8 cellular contexts compared by ENCODE assay signal in the genomic region with DNA sequence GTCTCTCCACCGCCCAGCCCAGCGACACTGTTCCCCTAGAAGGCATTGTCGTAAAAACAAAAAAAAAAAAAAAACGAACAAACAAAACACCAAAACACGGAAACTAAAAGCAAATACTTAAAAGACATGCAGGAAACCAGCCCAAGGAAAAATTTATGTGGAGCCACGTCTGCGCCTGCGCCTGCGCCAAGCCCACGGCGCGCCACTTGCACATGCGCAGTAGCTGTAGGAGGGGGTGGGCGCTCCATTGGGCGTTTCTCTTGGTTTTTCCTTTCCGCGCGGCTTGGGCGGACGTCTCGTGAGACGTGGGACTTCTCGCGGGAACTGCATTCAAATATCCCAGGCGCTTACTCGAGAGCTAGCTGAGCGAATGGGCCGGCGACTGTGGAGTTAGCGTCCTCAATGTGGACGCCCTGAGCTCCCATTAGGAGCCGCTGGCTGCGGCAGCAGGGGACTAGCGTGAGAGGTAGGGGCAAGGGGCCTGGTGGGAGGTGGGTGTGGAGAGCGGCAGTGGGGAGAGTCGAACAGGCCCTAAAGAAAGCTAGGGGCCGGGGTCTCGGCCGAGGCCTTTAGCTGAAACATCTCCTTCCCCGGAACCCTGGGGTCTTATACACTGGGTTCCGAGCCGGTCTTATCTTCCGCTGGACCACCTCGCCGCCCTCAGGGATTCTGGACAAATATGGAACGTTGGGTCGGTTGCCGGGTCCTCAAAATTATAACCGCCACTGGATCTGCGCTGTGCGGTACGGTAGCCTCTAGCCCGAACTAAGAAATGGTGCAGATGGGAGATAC. TPM values are rescaled to one million over a fixed set of nuclear protein-coding genes. Genes with fewer than 3 reads are reported as not detected.
DNase-seq lines count a peak whose midpoint lies in the region; ATAC-seq and TF ChIP-seq lines count a peak whose summit lies in the region.

Gene SPDL1, plus strand, starts transcription at position 350 of the 792 bp plus-strand sequence. CDS start 4,644 bp downstream, outside the sequence.

- peak; percentile 86 for ATAC-seq in HG02763 (IDR thresholded peaks at IDR 0.05; ENCODE audit: unreplicated experiment)
- ATAC-seq in activated naive CD8-positive, alpha-beta T cell treated with anti-CD3 and anti-CD28 coated beads, Interleukin-2, amount 50 U/mL, for 24 hours = peak; percentile 80

- H3K9ac ChIP-seq in parathyroid adenoma = no peak within 1 kb of the TSS

- H3K27me3 Mint-ChIP-seq in activated naive CD8-positive, alpha-beta T cell treated with anti-CD3 and anti-CD28 coated beads, Interleukin-2, amount 50 U/mL, for 24 hours = peaks cover 3% of the 10 kb centered on the region

- no peaks in the 10 kb centered on the region for H3K79me2 ChIP-seq in parathyroid adenoma

- TF ChIP-seq EP300 in transverse colon (IDR thresholded peaks at IDR 0.05; ENCODE audit: low read depth) = no peak

- peak within 1 kb of the TSS; percentile 96 for H3K27ac Mint-ChIP-seq in activated naive CD8-positive, alpha-beta T cell treated with anti-CD3 and anti-CD28 coated beads, Interleukin-2, amount 50 U/mL, for 24 hours

- H3K36me3 ChIP-seq in cardiac muscle cell (peaks cover 9% of the 10 kb centered on the region), parathyroid adenoma (ENCODE audit: control insufficient read depth, insufficient read depth, low read length) (no peaks in the 10 kb centered on the region), transverse colon (no peaks in the 10 kb centered on the region)

- H3K4me2 ChIP-seq in parathyroid adenoma (ENCODE audit: low read length) = peak within 1 kb of the TSS; percentile 86

- no peaks in the 10 kb centered on the region for H3K9me3 ChIP-seq in cardiac muscle cell (ENCODE audit: low read depth)
- H3K9me3 ChIP-seq in parathyroid adenoma (ENCODE audit: control insufficient read depth, low read length) = no peaks in the 10 kb centered on the region
- no peaks in the 10 kb centered on the region for H3K9me3 ChIP-seq in transverse colon

- no peaks in the 10 kb centered on the region for H3K9me3 Mint-ChIP-seq in activated naive CD8-positive, alpha-beta T cell treated with anti-CD3 and anti-CD28 coated beads, Interleukin-2, amount 50 U/mL, for 24 hours

- peak; percentile 48 for TF ChIP-seq POLR2A in transverse colon (IDR thresholded peaks at IDR 0.05)

- WGBS in transverse colon (ENCODE audit: low coverage in 1 of 2), 2 donors = 0 to 1% methylated on average over 29 to 53 of the region's 53 CpGs

- no peaks in the 10 kb centered on the region for H3K27me3 ChIP-seq in cardiac muscle cell
- H3K27me3 ChIP-seq in parathyroid adenoma (ENCODE audit: control insufficient read depth, insufficient read depth, low read length) = no peaks in the 10 kb centered on the region
- H3K27me3 ChIP-seq in transverse colon = no peaks in the 10 kb centered on the region

- peaks cover 44% of the 10 kb centered on the region for H3K4me1 Mint-ChIP-seq in activated naive CD8-positive, alpha-beta T cell treated with anti-CD3 and anti-CD28 coated beads, Interleukin-2, amount 50 U/mL, for 24 hours

- intact Hi-C loops in transverse colon (cut with DNase I; ENCODE audit: low total_unique reads) = loop anchor here (2.0 kb wide), 1 partner anchor 905 kb away; no protein-coding TSS in a partner anchor

- peaks cover 18% of the 10 kb centered on the region for H3K36me3 Mint-ChIP-seq in activated naive CD8-positive, alpha-beta T cell treated with anti-CD3 and anti-CD28 coated beads, Interleukin-2, amount 50 U/mL, for 24 hours (ENCODE audit: low read depth)

- in situ Hi-C loops in transverse colon (cut with MboI; ENCODE audit: low pct_ligation_motif_present in 1 of 4, low pct_unique_long_range_greater_than_20kb in 1 of 4, low sequenced_read_pairs in 3 of 4) = loop anchor here in 2 of 4 donors (10.0 to 25.0 kb wide), 2 partner anchors 896 to 909 kb away; no protein-coding TSS in a partner anchor

- H3K4me3 Mint-ChIP-seq in activated naive CD8-positive, alpha-beta T cell treated with anti-CD3 and anti-CD28 coated beads, Interleukin-2, amount 50 U/mL, for 24 hours = peak within 1 kb of the TSS; percentile 97

- H3K27ac ChIP-seq in cardiac muscle cell (peak within 1 kb of the TSS; percentile 91), parathyroid adenoma (peak within 1 kb of the TSS; percentile 47), transverse colon (peak within 1 kb of the TSS; percentile 82 to 85 (median 82))

- no peak for TF ChIP-seq CTCF in GM12865 (IDR thresholded peaks at IDR 0.05; ENCODE audit: insufficient read depth, low read depth, low read length, missing control alignments)
- TF ChIP-seq CTCF in cardiac muscle cell (IDR thresholded peaks at IDR 0.05; ENCODE audit: low read depth, low read length) = no peak
- TF ChIP-seq CTCF in parathyroid adenoma (IDR thresholded peaks at IDR 0.05) = no peak
- no peak for TF ChIP-seq CTCF in transverse colon (IDR thresholded peaks at IDR 0.05)

- DNase-seq in GM12865 (ENCODE audit: low read depth) = peak; percentile 98
- peak; percentile 38 for DNase-seq in NCI-H1417 treated with DMSO at 0.1 percent for 48 hours (lab: John Stamatoyannopoulos, UW)
- peak; percentile 96 for DNase-seq in SW480 (ENCODE audit: low spot score)
- peak; percentile 94 for DNase-seq in activated naive CD8-positive, alpha-beta T cell treated with anti-CD3 and anti-CD28 coated beads, Interleukin-2, amount 50 U/mL, for 24 hours
- peak; percentile 97 to 98 for DNase-seq in cardiac muscle cell (ENCODE audit: low read depth in 1 of 2, low spot score in 1 of 2)
- DNase-seq in transverse colon = peak; percentile 97

- H3K4me1 ChIP-seq in cardiac muscle cell (ENCODE audit: low read depth) (no peaks in the 10 kb centered on the region), parathyroid adenoma (peaks cover 2% of the 10 kb centered on the region), transverse colon (peaks cover 6 to 15% (median 9%) of the 10 kb centered on the region in 4 donors)

- H2AFZ ChIP-seq in parathyroid adenoma = peak within 1 kb of the TSS; percentile 69

- H3K4me3 ChIP-seq in GM12865 (ENCODE audit: low read depth, low read length) = peak within 1 kb of the TSS; percentile 68
- H3K4me3 ChIP-seq in cardiac muscle cell = peak within 1 kb of the TSS; percentile 67
- peak within 1 kb of the TSS; percentile 91 for H3K4me3 ChIP-seq in parathyroid adenoma (ENCODE audit: low read depth, low read length)
- H3K4me3 ChIP-seq in transverse colon = peak within 1 kb of the TSS; percentile 61 to 92 (median 80)

RNA-seq across cellular contexts. Expression of gene SPDL1, which starts in this region (rescaled TPM):
- total RNA-seq in cardiac muscle cell (24.3 and 37.5 TPM in 2 replicates), transverse colon (10 to 100 TPM in 1 of 4 donors, 1 to 10 TPM in 3; 1.5 to 23.7 (median 8.8) TPM)
- 29.0 and 42.0 TPM in 2 replicates for polyA plus RNA-seq in cardiac muscle cell

Comparison
In these comparisons a context has a peak if more than half of its experiments do, and no peak if none do; other contexts are left out.
1. Peak in every context shown above with its lines: DNase-seq, ATAC-seq, H3K4me3 ChIP-seq and H3K27ac ChIP-seq.
2. DNase-seq: peak in every context shown above with its lines; median percentile 98 in GM12865; 98 in cardiac muscle cell; 97 in transverse colon; 96 in SW480; 94 in activated naive CD8-positive, alpha-beta T cell treated with anti-CD3 and anti-CD28 coated beads, Interleukin-2, amount 50 U/mL, for 24 hours; 38 in NCI-H1417 treated with DMSO at 0.1 percent for 48 hours.